11 cellular contexts compared by ENCODE assay signal in genomic region chr11:111408789-111409727, GRCh38.
DNase-seq lines count a peak whose midpoint lies in the region; ATAC-seq and TF ChIP-seq lines count a peak whose summit lies in the region.
"Had no signal": no experiment of that assay in that cellular context is flagged by ENCODE, and none has a peak within 500 bp of the region (broad histone marks: within the 10 kb centered on the region; RNA-seq: fewer than 3 reads in every experiment).

No MANE protein-coding gene starts in this region.

- DNase-seq in NCI-H2107 treated with DMSO at 0.1 percent for 48 hours (lab: John Stamatoyannopoulos, UW; ENCODE audit: unreplicated experiment) (peak; percentile 19), NCI-H2107 (lab: John Stamatoyannopoulos, UW) (no peak), NOMO-1 treated with dmso at 0.1 percent for 144 hours (lab: John Stamatoyannopoulos, UW; ENCODE audit: unreplicated experiment) (peak; percentile 40), skeletal muscle cell (ENCODE audit: low read depth) (peak; percentile 41), GM10248 (ENCODE audit: extremely low spot score) (no peak), C1 segment of cervical spinal cord (lab: John Stamatoyannopoulos, UW) (no peak)
- DNase-seq: 8988T, PC-3 had no signal

- POLR2A ChIA-PET in GM10248 (lab: Yijun Ruan, JAX) = interaction anchor here (0.7 kb wide), 1 partner anchor 9 kb away, joined by 3 read pairs; no protein-coding TSS in a partner anchor

- H3K4me3 ChIP-seq in skeletal muscle cell (ENCODE audit: low read depth, low read length) = no peak overlapping the region
- H3K4me3 ChIP-seq: tibial nerve had no signal

- CTCF ChIA-PET in GM10248 (lab: Yijun Ruan, JAX) = interaction anchor here (1.5 to 28.1 kb wide), 7 partner anchors 10 to 126 kb away, joined by 3 to 636 read pairs (median 16); partner anchors contain the start of gene POU2AF1

- ATAC-seq in HG03039 (IDR thresholded peaks at IDR 0.05; ENCODE audit: unreplicated experiment) (peak; percentile 38), GM19023 (IDR thresholded peaks at IDR 0.05; ENCODE audit: unreplicated experiment) (no peak)
- ATAC-seq: PC-3 had no signal

- TF ChIP-seq CTCF in GM10248 (IDR thresholded peaks at IDR 0.05; ENCODE audit: control extremely low read depth, extremely low read depth, low read depth, missing control alignments) = no peak

Comparison
In these comparisons a context has a peak if more than half of its experiments do, and no peak if none do; other contexts are left out.
1. DNase-seq: peak in NCI-H2107 treated with DMSO at 0.1 percent for 48 hours (single experiment), NOMO-1 treated with dmso at 0.1 percent for 144 hours (single experiment) and skeletal muscle cell (single experiment); none in NCI-H2107 (single experiment), GM10248 (single experiment) and C1 segment of cervical spinal cord (0 of 14).